9 cellular contexts compared by ENCODE assay signal in the genomic region with DNA sequence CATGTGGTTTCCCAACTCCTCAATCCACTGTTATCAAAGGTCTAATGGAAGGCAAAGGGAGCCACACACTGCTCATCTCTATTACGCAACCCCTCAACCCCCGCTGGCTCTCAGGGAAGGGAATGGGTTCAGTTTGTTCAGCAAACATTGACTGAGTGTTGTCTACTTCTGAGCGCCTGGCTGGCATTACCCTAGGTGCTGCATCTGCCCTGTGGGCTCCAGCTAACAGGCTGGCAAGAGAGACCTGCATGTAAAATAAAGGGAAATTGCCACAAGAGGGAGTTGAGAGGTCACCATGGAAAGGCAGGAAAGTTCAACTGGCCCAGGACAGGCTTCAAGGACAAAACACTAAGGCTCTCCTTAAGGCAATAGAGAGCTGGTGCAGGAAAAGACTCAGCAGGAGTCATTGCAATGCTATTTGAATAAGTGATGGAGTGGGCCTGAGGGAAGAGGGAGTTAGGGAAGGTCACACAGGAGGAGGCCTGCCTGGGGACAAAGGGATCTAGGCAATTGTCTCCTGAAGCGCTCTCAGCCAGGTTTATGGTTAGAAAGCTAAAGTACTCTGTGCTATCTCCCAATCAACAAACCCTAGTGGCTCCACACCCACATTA. TPM values are rescaled to one million over a fixed set of nuclear protein-coding genes. Genes with fewer than 3 reads are reported as not detected.
DNase-seq lines count a peak whose midpoint lies in the region; ATAC-seq, FAIRE-seq and TF ChIP-seq lines count a peak whose summit lies in the region.
"Had no signal": no experiment of that assay in that cellular context is flagged by ENCODE, and none has a peak within 500 bp of the region (broad histone marks: within the 10 kb centered on the region; RNA-seq: fewer than 3 reads in every experiment).

No MANE protein-coding gene starts in this region.

- in situ Hi-C loops in astrocyte of the spinal cord (cut with HindIII; ENCODE audit: low sequenced_read_pairs) = no loop called here

- ATAC-seq in HG03039 (IDR thresholded peaks at IDR 0.05; ENCODE audit: unreplicated experiment) = no peak
- no peak for ATAC-seq in HG02642 (IDR thresholded peaks at IDR 0.05; ENCODE audit: poor library complexity, unreplicated experiment)

- no peaks in the 10 kb centered on the region for H3K27me3 Mint-ChIP-seq in mesothelial cell of epicardium (ENCODE audit: low read depth)

- no peak overlapping the region for H3K4me3 ChIP-seq in astrocyte of the spinal cord (ENCODE audit: low read depth, low read length)

- peak; percentile 29 for TF ChIP-seq CTCF in astrocyte of the spinal cord (IDR thresholded peaks at IDR 0.05; ENCODE audit: low read depth, low read length)
- no peak for TF ChIP-seq CTCF in mesothelial cell of epicardium (IDR thresholded peaks at IDR 0.05; ENCODE audit: unreplicated experiment)

- H3K4me1 Mint-ChIP-seq in mesothelial cell of epicardium = peaks cover 57% of the 10 kb centered on the region

- no peaks in the 10 kb centered on the region for H3K9me3 Mint-ChIP-seq in mesothelial cell of epicardium

- DNase-seq in NCI-H1092 treated with DMSO at 0.1 percent for 48 hours (lab: John Stamatoyannopoulos, UW) (peak; percentile 68), astrocyte of the spinal cord (ENCODE audit: low read depth, low spot score) (no peak), mesothelial cell of epicardium (ENCODE audit: low spot score in 2 of 2, unreplicated experiment in 2 of 2) (no peak), middle frontal gyrus (ENCODE audit: extremely low spot score, low spot score) (no peak)
- DNase-seq in activated CD4-positive, CD25-positive, alpha-beta regulatory T cell treated with anti-CD3 and anti-CD28 coated beads, Interleukin-2, amount 50 U/mL, for 72 hours = no peak
- DNase-seq: left cardiac atrium had no signal

- peak overlapping the region; percentile 74 for H3K27ac Mint-ChIP-seq in mesothelial cell of epicardium

- peak; percentile 11 for FAIRE-seq in G401.6 (lab: Jason Lieb, UNC)

- peaks cover 3% of the 10 kb centered on the region for H3K36me3 Mint-ChIP-seq in mesothelial cell of epicardium

- no peak overlapping the region for H3K4me3 Mint-ChIP-seq in mesothelial cell of epicardium

RNA-seq across cellular contexts. Expression of a gene that starts 5.5 kb away (rescaled TPM):
- 96.5 to 105 TPM (median 97.5 TPM) in 3 replicates for total RNA-seq in mesothelial cell of epicardium

RNA-seq across cellular contexts. Expression of a gene that starts 5.7 kb away (rescaled TPM):
- total RNA-seq in mesothelial cell of epicardium = 120 to 129 TPM (median 125 TPM) in 3 replicates

RNA-seq across cellular contexts. Expression of a gene that starts 32.1 kb away (rescaled TPM):
- total RNA-seq in mesothelial cell of epicardium = 3.2 to 4.9 TPM (median 4.6 TPM) in 3 replicates

RNA-seq across cellular contexts. Expression of a gene that starts 57.0 kb away (rescaled TPM):
- total RNA-seq in mesothelial cell of epicardium = 66.6 to 72.2 TPM (median 71.6 TPM) in 3 replicates
